ENCODE assay signal across 20 cellular contexts in genomic region chr5:96180684-96181083, GRCh38.
"Had no signal": no experiment of that assay in that cellular context is flagged by ENCODE, and none has a peak within 500 bp of the region (broad histone marks: within the 10 kb centered on the region; RNA-seq: fewer than 3 reads in every experiment).

No MANE protein-coding gene starts in this region.

- H3K27me3 ChIP-seq: breast epithelium had no signal

- H3K27ac ChIP-seq: breast epithelium had no signal

- H3K4me3 ChIP-seq: breast epithelium had no signal

- ATAC-seq: activated CD4-positive, CD25-positive, alpha-beta regulatory T cell treated with anti-CD3 and anti-CD28 coated beads, Interleukin-2, amount 50 U/mL, for 24 hours; activated CD8-positive, alpha-beta T cell treated with anti-CD3 and anti-CD28 coated beads, Interleukin-2, amount 10 ng/mL, durations not matched to agents 7 days and 5 days; PC-3 had no signal

- DNase-seq: activated CD4-positive, alpha-beta T cell treated with anti-CD3 and anti-CD28 coated beads for 4 hours; activated CD4-positive, alpha-beta T cell treated with anti-CD3 and anti-CD28 coated beads, Interleukin-2, amount 50 U/mL, for 4 hours; activated CD8-positive, alpha-beta memory T cell treated with anti-CD3 and anti-CD28 coated beads, Interleukin-2, amount 50 U/mL, for 48 hours; activated CD8-positive, alpha-beta T cell treated with anti-CD3 and anti-CD28 coated beads, Interleukin-2, amount 10 ng/mL, durations not matched to agents 7 days and 5 days; activated effector memory CD4-positive, alpha-beta T cell treated with Interleukin-2 at 50 U/mL for 16 hours; activated naive CD4-positive, alpha-beta T cell; activated T-cell treated with anti-CD3 and anti-CD28 coated beads, Interleukin-2, amount 50 U/mL, for 24 hours; aorta; caudate nucleus; MM.1S; NCI-H1105; NCI-H1436; NCI-H187; NCI-H2081; NCI-H510A treated with DMSO at 0.1 percent for 48 hours; PC-3; SIG-M5; T-helper 1 cell had no signal

- H3K9me3 ChIP-seq: breast epithelium had no signal

- H3K36me3 ChIP-seq: breast epithelium had no signal
